6 cellular contexts compared by ENCODE assay signal in the genomic region with DNA sequence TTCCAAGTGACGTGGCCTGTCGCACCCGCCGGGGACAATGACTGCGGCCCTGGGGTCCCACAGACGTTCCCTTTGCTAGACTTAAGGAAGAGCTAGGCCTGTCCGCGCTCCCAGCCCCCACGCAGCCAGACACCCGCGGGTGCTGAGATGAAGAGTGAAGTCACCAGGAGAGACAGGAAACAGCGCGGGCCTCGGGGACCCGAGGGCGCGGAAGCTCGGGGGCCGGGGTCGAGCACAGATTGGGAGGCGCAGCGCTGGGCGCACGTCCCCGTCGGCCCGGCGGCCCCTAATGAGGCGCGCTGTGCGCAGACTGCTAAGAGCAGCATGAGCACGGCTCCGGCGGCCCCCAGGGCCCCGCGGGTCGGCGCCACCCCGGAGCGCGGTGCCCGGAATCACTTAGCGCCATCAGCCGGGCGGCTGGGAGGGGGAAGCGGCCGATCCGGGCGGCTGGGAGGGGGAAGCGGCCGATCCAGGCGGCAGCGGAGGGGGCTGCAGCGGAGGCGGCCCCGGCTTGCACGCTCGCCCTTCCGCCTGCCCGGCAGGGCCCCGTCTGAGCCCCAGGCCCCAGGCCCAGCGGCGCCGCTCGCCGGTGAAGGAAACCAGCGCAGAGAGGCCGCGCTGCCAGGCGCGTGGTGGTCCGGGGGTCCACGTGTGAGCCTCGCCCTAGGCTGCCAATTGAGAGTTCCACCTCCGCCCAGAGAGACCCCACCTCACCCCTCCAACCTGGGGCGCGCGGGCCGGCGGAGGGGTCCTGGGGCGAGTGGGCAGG. TPM values are rescaled to one million over a fixed set of nuclear protein-coding genes. Genes with fewer than 3 reads are reported as not detected.
A peak's percentile ranks its signal among the peaks of the same experiment; 100 is the strongest.
DNase-seq lines count a peak whose midpoint lies in the region; ATAC-seq and TF ChIP-seq lines count a peak whose summit lies in the region.

No MANE protein-coding gene starts in this region.

- POLR2A ChIA-PET in OCI-LY7 (lab: Charles Lee), result no interaction called here

- H2AFZ ChIP-seq in OCI-LY7 (ENCODE audit: low read length), result no peak overlapping the region; the same call in 1 of the 2 replicates

- peaks cover 34% of the 10 kb centered on the region for H3K27me3 ChIP-seq in DOHH2 (ENCODE audit: control insufficient read depth, low read length)

- DNase-seq in activated gamma-delta T cell (lab: John Stamatoyannopoulos, UW), result peak; percentile 24
- no peak for DNase-seq in OCI-LY7 (ENCODE audit: low spot score)
- no peak for DNase-seq in OCI-M1 (lab: John Stamatoyannopoulos, UW)

- H3K27ac ChIP-seq in DOHH2 (ENCODE audit: low read depth, low read length) (no peak overlapping the region), mesodermal cell (ENCODE audit: low read depth, low read length, severe bottlenecking) (no peak overlapping the region), OCI-LY7 (ENCODE audit: low read depth, low read length, poor library complexity, severe bottlenecking) (no peak overlapping the region)

- no peaks in the 10 kb centered on the region for H3K79me2 ChIP-seq in DOHH2 (ENCODE audit: control insufficient read depth, low read length)
- H3K79me2 ChIP-seq in OCI-LY7 (ENCODE audit: insufficient read depth, low read depth, low read length), result no peaks in the 10 kb centered on the region

- WGBS in mesodermal cell (ENCODE audit: insufficient coverage in 2 of 2), 2 experiments, result 31 to 39% methylated on average over 50 to 62 of the region's 81 CpGs

- H3F3A ChIP-seq in DOHH2 (ENCODE audit: control insufficient read depth, insufficient read depth), result 0 out of 2 replicates have a peak, but pooled peaks cover 2% of the 10 kb centered on the region

- ATAC-seq in HG03439 (IDR thresholded peaks at IDR 0.05; ENCODE audit: unreplicated experiment), result no peak

- peaks cover 27% of the 10 kb centered on the region for H3K4me1 ChIP-seq in DOHH2 (ENCODE audit: control insufficient read depth, low read length)
- H3K4me1 ChIP-seq in mesodermal cell (ENCODE audit: control insufficient read depth, insufficient read depth, low read length, poor library complexity, severe bottlenecking), result peaks cover 10% of the 10 kb centered on the region
- H3K4me1 ChIP-seq in OCI-LY7 (ENCODE audit: insufficient read depth, low read length, poor library complexity, severe bottlenecking), result peaks cover 11% of the 10 kb centered on the region

- intact Hi-C loops in OCI-LY7 (cut with micrococcal nuclease; ENCODE audit: unreplicated experiment), result no loop called here

- no TSS peak for BruUV-seq in OCI-LY7 (replicated peaks; lab: Mats Ljungman, UMichigan)

- H3K9me2 ChIP-seq in DOHH2 (replicated peaks; ENCODE audit: control insufficient read depth, low read length) (no peaks in the 10 kb centered on the region), OCI-LY7 (ENCODE audit: insufficient read depth, low read length) (no peaks in the 10 kb centered on the region)

- H3K4me2 ChIP-seq in DOHH2 (ENCODE audit: low read length) (peak overlapping the region; percentile 46), OCI-LY7 (ENCODE audit: low read length) (no peak overlapping the region)

- no peaks in the 10 kb centered on the region for H4K20me1 ChIP-seq in DOHH2 (ENCODE audit: control insufficient read depth, insufficient read depth, low read depth, low read length)
- H4K20me1 ChIP-seq in OCI-LY7 (ENCODE audit: insufficient read depth, low read length), result no peaks in the 10 kb centered on the region

- H3K9me3 ChIP-seq in DOHH2 (ENCODE audit: control insufficient read depth, insufficient read depth, low read length) (no peaks in the 10 kb centered on the region), mesodermal cell (ENCODE audit: control insufficient read depth, low read length) (no peaks in the 10 kb centered on the region), OCI-LY7 (ENCODE audit: low read length) (no peaks in the 10 kb centered on the region)

- CTCF ChIA-PET in OCI-LY7 (lab: Charles Lee; ENCODE audit: unreplicated experiment), result no interaction called here

- TF ChIP-seq CTCF in DOHH2 (IDR thresholded peaks at IDR 0.05; ENCODE audit: low read depth, low read length, poor library complexity, severe bottlenecking), result no peak
- no peak for TF ChIP-seq CTCF in OCI-LY7 (conservative IDR thresholded peaks at IDR 0.05; ENCODE audit: low read length)

- H3K4me3 ChIP-seq in DOHH2 (ENCODE audit: low read length), result peak overlapping the region; percentile 29
- peak overlapping the region; percentile 12 for H3K4me3 ChIP-seq in mesodermal cell (ENCODE audit: extremely low read depth, insufficient read depth, low read length, poor library complexity, severe bottlenecking)
- no peak overlapping the region for H3K4me3 ChIP-seq in OCI-LY7 (ENCODE audit: low read depth, low read length, poor library complexity, severe bottlenecking)

- H3K36me3 ChIP-seq in DOHH2 (ENCODE audit: control insufficient read depth, low read length), result no peaks in the 10 kb centered on the region
- no peaks in the 10 kb centered on the region for H3K36me3 ChIP-seq in mesodermal cell (ENCODE audit: control insufficient read depth, insufficient read depth, low read length)
- H3K36me3 ChIP-seq in OCI-LY7 (ENCODE audit: insufficient read depth, low read length), result no peaks in the 10 kb centered on the region

RNA-seq across cellular contexts. Expression of a gene that starts 8.3 kb away (rescaled TPM):
- not detected for polyA plus RNA-seq in mesodermal cell (2013, experiment 1 of 2)
- polyA plus RNA-seq in mesodermal cell (2013, experiment 2 of 2), result not detected
- not detected in 2 replicates for total RNA-seq in OCI-LY7 (2014; rRNA removed; shearing (Covaris generic))
- total RNA-seq in OCI-LY7 (2022), result not detected in 2 replicates

RNA-seq across cellular contexts. Expression of a gene that starts 21.4 kb away (rescaled TPM):
- 0.96 TPM for polyA plus RNA-seq in mesodermal cell (2013, experiment 1 of 2)
- polyA plus RNA-seq in mesodermal cell (2013, experiment 2 of 2), result not detected
- not detected in 2 replicates for total RNA-seq in OCI-LY7 (2014; rRNA removed; shearing (Covaris generic))
- total RNA-seq in OCI-LY7 (2022), result not detected in 2 replicates

RNA-seq across cellular contexts. Expression of a gene that starts 46.9 kb away (rescaled TPM):
- 51.1 TPM for polyA plus RNA-seq in mesodermal cell (2013, experiment 1 of 2)
- 44.8 TPM for polyA plus RNA-seq in mesodermal cell (2013, experiment 2 of 2)
- total RNA-seq in OCI-LY7 (2014; rRNA removed; shearing (Covaris generic)), result 78.1 and 85.8 TPM in 2 replicates
- total RNA-seq in OCI-LY7 (2022), result 73.2 and 73.3 TPM in 2 replicates

RNA-seq across cellular contexts. Expression of a gene that starts 49.4 kb away (rescaled TPM):
- not detected for polyA plus RNA-seq in mesodermal cell (2013, experiment 1 of 2)
- polyA plus RNA-seq in mesodermal cell (2013, experiment 2 of 2), result not detected
- total RNA-seq in OCI-LY7 (2014; rRNA removed; shearing (Covaris generic)), result 0.44 and 0.98 TPM in 2 replicates
- total RNA-seq in OCI-LY7 (2022), result 0.61 and 1.1 TPM in 2 replicates
